ENCODE assay signal across 9 cellular contexts in genomic region chr20:2387180-2387577, GRCh38. TPM values are rescaled to one million over a fixed set of nuclear protein-coding genes. Genes with fewer than 3 reads are reported as not detected.
DNase-seq lines count a peak whose midpoint lies in the region; ATAC-seq and TF ChIP-seq lines count a peak whose summit lies in the region.
"Had no signal": no experiment of that assay in that cellular context is flagged by ENCODE, and none has a peak within 500 bp of the region (broad histone marks: within the 10 kb centered on the region; RNA-seq: fewer than 3 reads in every experiment).

No MANE protein-coding gene starts in this region.

- peak; percentile 54 for ATAC-seq in activated B cell treated with CpG ODN at 0.5 μM for 24 hours (ENCODE audit: low read depth)
- no peak for ATAC-seq in GM21825 (IDR thresholded peaks at IDR 0.05; ENCODE audit: unreplicated experiment)

- POLR2A ChIA-PET in activated B cell treated with CpG ODN at 0.5 μM for 24 hours (lab: Charles Lee) = no interaction called here

- in situ Hi-C loops in KBM-7 (cut with MboI; ENCODE audit: low pct_unique_long_range_greater_than_20kb, low sequenced_read_pairs) = no loop called here

- intact Hi-C loops in activated B cell treated with CpG ODN at 0.5 μM for 24 hours (cut with micrococcal nuclease) = no loop called here

- TF ChIP-seq CTCF in activated B cell treated with CpG ODN at 0.5 μM for 24 hours (IDR thresholded peaks at IDR 0.05) (no peak), epithelial cell of proximal tubule (conservative IDR thresholded peaks at IDR 0.05; ENCODE audit: low read depth, low read length) (peak; percentile 53)

- DNase-seq in DMS53 (lab: John Stamatoyannopoulos, UW) (peak; percentile 57), DMS53 treated with DMSO at 0.1 percent for 48 hours (lab: John Stamatoyannopoulos, UW; ENCODE audit: unreplicated experiment) (no peak), KBM-7 (peak; percentile 89), activated B cell treated with CpG ODN at 0.5 μM for 24 hours (no peak), epithelial cell of proximal tubule (ENCODE audit: low read depth) (no peak), amniotic stem cell (lab: John Stamatoyannopoulos, UW) (no peak)
- peak; percentile 60 for DNase-seq in stimulated activated CD4-positive, alpha-beta T cell treated with anti-CD3 and anti-CD28 coated beads, Interleukin-4, amount 100 ng/mL, for 1 hour

- H3K27ac Mint-ChIP-seq in activated B cell treated with CpG ODN at 0.5 μM for 24 hours = no peak overlapping the region

- peaks cover 16% of the 10 kb centered on the region for H3K4me1 Mint-ChIP-seq in activated B cell treated with CpG ODN at 0.5 μM for 24 hours

- CTCF ChIA-PET in activated B cell treated with CpG ODN at 0.5 μM for 24 hours (lab: Charles Lee) = interaction anchor here (0.6 to 1.6 kb wide), 3 partner anchors 12 to 596 kb away, joined by 3 to 5 read pairs (median 3); no protein-coding TSS in a partner anchor

- H3K4me3 ChIP-seq in epithelial cell of proximal tubule (ENCODE audit: low read depth, low read length) = no peak overlapping the region
- H3K4me3 ChIP-seq: BLaER1 had no signal

- H3K9me3 Mint-ChIP-seq in activated B cell treated with CpG ODN at 0.5 μM for 24 hours = peaks cover 12% of the 10 kb centered on the region

- H3K27me3 Mint-ChIP-seq in activated B cell treated with CpG ODN at 0.5 μM for 24 hours = peaks cover 15% of the 10 kb centered on the region

- no peak overlapping the region for H3K4me3 Mint-ChIP-seq in activated B cell treated with CpG ODN at 0.5 μM for 24 hours

- H3K36me3 Mint-ChIP-seq in activated B cell treated with CpG ODN at 0.5 μM for 24 hours (ENCODE audit: low read depth) = peaks cover 1% of the 10 kb centered on the region

RNA-seq across cellular contexts. Expression of gene TGM6, which starts 6.5 kb away (rescaled TPM):
- total RNA-seq in activated B cell treated with CpG ODN at 0.5 μM for 24 hours = not detected in 2 replicates
- not detected in 2 replicates for total RNA-seq in epithelial cell of proximal tubule

Comparison
In these comparisons a context has a peak if more than half of its experiments do, and no peak if none do; other contexts are left out.
1. DNase-seq: peak in DMS53 (single experiment), KBM-7 (single experiment) and stimulated activated CD4-positive, alpha-beta T cell treated with anti-CD3 and anti-CD28 coated beads, Interleukin-4, amount 100 ng/mL, for 1 hour (single experiment); none in DMS53 treated with DMSO at 0.1 percent for 48 hours (single experiment), activated B cell treated with CpG ODN at 0.5 μM for 24 hours (single experiment), epithelial cell of proximal tubule (single experiment) and amniotic stem cell (single experiment).